Comparison of ENCODE assay signal across 3 cellular contexts in the genomic region with DNA sequence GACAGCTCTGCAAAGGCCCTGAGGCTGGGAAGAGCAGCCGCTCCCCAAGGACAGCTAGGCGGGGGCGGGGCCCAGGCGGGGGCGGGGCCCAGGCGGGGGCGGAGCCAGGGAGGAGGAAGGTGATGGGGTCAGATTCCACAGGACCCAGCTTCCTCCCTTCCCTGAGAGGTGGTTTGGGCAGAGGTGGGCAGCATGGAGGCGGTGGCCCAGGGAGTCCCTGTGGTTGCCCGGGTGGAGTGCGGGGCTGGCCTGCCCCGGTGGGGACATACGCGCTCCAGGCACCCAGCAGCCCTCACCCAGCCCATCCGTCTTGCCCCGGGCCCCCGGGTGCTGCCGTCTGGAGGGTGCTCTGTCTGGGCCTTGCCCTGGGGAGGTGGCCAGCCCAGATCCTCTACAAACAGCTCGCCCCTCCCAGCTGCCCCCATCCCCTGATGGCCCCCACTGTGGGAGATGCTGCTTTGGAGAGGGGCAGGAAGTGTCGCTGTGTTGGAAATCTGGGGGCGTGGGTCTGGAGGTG.
TF ChIP-seq lines count a peak whose summit lies in the region.

No MANE protein-coding gene starts in this region.

TF ChIP-seq in HEK293, 187 proteins besides CTCF, POLR2A, EP300 and RAD21 (continued from another document):
- TF ChIP-seq, protein P1, sequence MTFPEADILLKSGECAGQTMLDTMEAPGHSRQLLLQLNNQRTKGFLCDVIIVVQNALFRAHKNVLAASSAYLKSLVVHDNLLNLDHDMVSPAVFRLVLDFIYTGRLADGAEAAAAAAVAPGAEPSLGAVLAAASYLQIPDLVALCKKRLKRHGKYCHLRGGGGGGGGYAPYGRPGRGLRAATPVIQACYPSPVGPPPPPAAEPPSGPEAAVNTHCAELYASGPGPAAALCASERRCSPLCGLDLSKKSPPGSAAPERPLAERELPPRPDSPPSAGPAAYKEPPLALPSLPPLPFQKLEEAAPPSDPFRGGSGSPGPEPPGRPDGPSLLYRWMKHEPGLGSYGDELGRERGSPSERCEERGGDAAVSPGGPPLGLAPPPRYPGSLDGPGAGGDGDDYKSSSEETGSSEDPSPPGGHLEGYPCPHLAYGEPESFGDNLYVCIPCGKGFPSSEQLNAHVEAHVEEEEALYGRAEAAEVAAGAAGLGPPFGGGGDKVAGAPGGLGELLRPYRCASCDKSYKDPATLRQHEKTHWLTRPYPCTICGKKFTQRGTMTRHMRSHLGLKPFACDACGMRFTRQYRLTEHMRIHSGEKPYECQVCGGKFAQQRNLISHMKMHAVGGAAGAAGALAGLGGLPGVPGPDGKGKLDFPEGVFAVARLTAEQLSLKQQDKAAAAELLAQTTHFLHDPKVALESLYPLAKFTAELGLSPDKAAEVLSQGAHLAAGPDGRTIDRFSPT (tag by site-specific recombination; IDR thresholded peaks at IDR 0.05): peak; percentile 36; the same call in 1 of the 2 replicates
- TF ChIP-seq ZNF677 (tag by site-specific recombination; IDR thresholded peaks at IDR 0.05): no peak
- no peak for TF ChIP-seq ZNF169 (tag by site-specific recombination; IDR thresholded peaks at IDR 0.05)
- peak; percentile 62 for TF ChIP-seq EGR2 (tag by site-specific recombination; IDR thresholded peaks at IDR 0.05; ENCODE audit: low read depth)
- peak; percentile 71 for TF ChIP-seq ZFHX2 (tag by site-specific recombination; conservative IDR thresholded peaks at IDR 0.05)

TF ChIP-seq in WTC11, 78 proteins besides CTCF, POLR2A, EP300 and RAD21 (continued from another document):
- TF ChIP-seq, protein P2, sequence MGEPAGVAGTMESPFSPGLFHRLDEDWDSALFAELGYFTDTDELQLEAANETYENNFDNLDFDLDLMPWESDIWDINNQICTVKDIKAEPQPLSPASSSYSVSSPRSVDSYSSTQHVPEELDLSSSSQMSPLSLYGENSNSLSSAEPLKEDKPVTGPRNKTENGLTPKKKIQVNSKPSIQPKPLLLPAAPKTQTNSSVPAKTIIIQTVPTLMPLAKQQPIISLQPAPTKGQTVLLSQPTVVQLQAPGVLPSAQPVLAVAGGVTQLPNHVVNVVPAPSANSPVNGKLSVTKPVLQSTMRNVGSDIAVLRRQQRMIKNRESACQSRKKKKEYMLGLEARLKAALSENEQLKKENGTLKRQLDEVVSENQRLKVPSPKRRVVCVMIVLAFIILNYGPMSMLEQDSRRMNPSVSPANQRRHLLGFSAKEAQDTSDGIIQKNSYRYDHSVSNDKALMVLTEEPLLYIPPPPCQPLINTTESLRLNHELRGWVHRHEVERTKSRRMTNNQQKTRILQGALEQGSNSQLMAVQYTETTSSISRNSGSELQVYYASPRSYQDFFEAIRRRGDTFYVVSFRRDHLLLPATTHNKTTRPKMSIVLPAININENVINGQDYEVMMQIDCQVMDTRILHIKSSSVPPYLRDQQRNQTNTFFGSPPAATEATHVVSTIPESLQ (CRISPR knock-in tag; IDR thresholded peaks at IDR 0.05): no peak
- TF ChIP-seq ZNF121 (CRISPR knock-in tag; IDR thresholded peaks at IDR 0.05) (peak; percentile 94), SP1 (CRISPR knock-in tag; conservative IDR thresholded peaks at IDR 0.05) (peak; percentile 17; the same call in 1 of the 2 replicates), ZNF423 (CRISPR knock-in tag; IDR thresholded peaks at IDR 0.05) (no peak), ATF1 (CRISPR knock-in tag; IDR thresholded peaks at IDR 0.05) (no peak), ZNF317 (CRISPR knock-in tag; IDR thresholded peaks at IDR 0.05; ENCODE audit: borderline replicate concordance, low read depth) (no peak), TEAD4 (CRISPR knock-in tag; IDR thresholded peaks at IDR 0.05) (no peak), CREB1 (CRISPR knock-in tag; IDR thresholded peaks at IDR 0.05) (no peak)
- TF ChIP-seq, protein P3, sequence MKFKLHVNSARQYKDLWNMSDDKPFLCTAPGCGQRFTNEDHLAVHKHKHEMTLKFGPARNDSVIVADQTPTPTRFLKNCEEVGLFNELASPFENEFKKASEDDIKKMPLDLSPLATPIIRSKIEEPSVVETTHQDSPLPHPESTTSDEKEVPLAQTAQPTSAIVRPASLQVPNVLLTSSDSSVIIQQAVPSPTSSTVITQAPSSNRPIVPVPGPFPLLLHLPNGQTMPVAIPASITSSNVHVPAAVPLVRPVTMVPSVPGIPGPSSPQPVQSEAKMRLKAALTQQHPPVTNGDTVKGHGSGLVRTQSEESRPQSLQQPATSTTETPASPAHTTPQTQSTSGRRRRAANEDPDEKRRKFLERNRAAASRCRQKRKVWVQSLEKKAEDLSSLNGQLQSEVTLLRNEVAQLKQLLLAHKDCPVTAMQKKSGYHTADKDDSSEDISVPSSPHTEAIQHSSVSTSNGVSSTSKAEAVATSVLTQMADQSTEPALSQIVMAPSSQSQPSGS (CRISPR knock-in tag; IDR thresholded peaks at IDR 0.05; ENCODE audit: borderline replicate concordance, low read depth): no peak
- TF ChIP-seq, protein P4, sequence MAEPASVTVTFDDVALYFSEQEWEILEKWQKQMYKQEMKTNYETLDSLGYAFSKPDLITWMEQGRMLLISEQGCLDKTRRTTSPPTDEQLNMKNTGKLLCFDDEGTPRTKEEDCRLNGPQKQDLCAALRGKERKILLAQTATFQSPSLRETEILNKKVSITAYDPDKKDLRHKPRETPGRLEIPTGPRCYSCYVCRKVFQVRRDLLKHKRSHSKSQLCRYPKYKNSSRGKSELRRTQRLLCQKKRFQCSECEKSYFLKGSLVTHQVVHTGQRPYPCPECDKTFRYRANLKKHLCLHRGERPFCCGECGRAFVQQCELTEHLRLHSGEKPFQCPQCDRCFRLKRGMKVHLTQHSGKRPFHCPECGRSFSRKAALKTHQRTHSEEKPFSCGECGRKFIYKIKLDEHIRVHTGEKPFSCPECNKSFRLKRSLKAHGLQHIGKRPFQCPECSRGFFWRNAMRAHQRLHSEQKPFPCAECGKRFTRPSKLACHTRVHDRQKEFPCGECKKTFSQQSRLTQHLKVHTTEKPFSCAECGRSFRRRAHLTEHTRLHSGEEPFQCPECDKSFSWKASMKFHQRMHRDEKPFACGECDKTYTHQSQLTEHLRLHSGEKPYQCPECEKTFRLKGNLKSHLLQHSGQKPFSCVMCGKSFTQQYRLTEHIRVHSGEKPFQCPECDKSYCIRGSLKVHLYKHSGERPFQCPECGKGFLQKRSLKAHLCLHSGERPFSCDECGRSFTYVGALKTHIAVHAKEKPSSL (CRISPR knock-in tag; conservative IDR thresholded peaks at IDR 0.05): no peak
- TF ChIP-seq, protein P5, sequence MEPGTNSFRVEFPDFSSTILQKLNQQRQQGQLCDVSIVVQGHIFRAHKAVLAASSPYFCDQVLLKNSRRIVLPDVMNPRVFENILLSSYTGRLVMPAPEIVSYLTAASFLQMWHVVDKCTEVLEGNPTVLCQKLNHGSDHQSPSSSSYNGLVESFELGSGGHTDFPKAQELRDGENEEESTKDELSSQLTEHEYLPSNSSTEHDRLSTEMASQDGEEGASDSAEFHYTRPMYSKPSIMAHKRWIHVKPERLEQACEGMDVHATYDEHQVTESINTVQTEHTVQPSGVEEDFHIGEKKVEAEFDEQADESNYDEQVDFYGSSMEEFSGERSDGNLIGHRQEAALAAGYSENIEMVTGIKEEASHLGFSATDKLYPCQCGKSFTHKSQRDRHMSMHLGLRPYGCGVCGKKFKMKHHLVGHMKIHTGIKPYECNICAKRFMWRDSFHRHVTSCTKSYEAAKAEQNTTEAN (CRISPR knock-in tag; IDR thresholded peaks at IDR 0.05): no peak
- TF ChIP-seq, protein P6, sequence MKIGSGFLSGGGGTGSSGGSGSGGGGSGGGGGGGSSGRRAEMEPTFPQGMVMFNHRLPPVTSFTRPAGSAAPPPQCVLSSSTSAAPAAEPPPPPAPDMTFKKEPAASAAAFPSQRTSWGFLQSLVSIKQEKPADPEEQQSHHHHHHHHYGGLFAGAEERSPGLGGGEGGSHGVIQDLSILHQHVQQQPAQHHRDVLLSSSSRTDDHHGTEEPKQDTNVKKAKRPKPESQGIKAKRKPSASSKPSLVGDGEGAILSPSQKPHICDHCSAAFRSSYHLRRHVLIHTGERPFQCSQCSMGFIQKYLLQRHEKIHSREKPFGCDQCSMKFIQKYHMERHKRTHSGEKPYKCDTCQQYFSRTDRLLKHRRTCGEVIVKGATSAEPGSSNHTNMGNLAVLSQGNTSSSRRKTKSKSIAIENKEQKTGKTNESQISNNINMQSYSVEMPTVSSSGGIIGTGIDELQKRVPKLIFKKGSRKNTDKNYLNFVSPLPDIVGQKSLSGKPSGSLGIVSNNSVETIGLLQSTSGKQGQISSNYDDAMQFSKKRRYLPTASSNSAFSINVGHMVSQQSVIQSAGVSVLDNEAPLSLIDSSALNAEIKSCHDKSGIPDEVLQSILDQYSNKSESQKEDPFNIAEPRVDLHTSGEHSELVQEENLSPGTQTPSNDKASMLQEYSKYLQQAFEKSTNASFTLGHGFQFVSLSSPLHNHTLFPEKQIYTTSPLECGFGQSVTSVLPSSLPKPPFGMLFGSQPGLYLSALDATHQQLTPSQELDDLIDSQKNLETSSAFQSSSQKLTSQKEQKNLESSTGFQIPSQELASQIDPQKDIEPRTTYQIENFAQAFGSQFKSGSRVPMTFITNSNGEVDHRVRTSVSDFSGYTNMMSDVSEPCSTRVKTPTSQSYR (CRISPR knock-in tag; IDR thresholded peaks at IDR 0.05): 0 out of 2 replicates have a peak, but pooled peaks have one; percentile 6

TF ChIP-seq in liver, 16 proteins besides CTCF, POLR2A, EP300 and RAD21 (continued from another document):
- TF ChIP-seq, protein P7, sequence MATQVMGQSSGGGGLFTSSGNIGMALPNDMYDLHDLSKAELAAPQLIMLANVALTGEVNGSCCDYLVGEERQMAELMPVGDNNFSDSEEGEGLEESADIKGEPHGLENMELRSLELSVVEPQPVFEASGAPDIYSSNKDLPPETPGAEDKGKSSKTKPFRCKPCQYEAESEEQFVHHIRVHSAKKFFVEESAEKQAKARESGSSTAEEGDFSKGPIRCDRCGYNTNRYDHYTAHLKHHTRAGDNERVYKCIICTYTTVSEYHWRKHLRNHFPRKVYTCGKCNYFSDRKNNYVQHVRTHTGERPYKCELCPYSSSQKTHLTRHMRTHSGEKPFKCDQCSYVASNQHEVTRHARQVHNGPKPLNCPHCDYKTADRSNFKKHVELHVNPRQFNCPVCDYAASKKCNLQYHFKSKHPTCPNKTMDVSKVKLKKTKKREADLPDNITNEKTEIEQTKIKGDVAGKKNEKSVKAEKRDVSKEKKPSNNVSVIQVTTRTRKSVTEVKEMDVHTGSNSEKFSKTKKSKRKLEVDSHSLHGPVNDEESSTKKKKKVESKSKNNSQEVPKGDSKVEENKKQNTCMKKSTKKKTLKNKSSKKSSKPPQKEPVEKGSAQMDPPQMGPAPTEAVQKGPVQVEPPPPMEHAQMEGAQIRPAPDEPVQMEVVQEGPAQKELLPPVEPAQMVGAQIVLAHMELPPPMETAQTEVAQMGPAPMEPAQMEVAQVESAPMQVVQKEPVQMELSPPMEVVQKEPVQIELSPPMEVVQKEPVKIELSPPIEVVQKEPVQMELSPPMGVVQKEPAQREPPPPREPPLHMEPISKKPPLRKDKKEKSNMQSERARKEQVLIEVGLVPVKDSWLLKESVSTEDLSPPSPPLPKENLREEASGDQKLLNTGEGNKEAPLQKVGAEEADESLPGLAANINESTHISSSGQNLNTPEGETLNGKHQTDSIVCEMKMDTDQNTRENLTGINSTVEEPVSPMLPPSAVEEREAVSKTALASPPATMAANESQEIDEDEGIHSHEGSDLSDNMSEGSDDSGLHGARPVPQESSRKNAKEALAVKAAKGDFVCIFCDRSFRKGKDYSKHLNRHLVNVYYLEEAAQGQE (IDR thresholded peaks at IDR 0.05): peak; percentile 60
- TF ChIP-seq NR2F2 (IDR thresholded peaks at IDR 0.05): no peak
